Comparison of ENCODE assay signal across 12 cellular contexts in the genomic region with DNA sequence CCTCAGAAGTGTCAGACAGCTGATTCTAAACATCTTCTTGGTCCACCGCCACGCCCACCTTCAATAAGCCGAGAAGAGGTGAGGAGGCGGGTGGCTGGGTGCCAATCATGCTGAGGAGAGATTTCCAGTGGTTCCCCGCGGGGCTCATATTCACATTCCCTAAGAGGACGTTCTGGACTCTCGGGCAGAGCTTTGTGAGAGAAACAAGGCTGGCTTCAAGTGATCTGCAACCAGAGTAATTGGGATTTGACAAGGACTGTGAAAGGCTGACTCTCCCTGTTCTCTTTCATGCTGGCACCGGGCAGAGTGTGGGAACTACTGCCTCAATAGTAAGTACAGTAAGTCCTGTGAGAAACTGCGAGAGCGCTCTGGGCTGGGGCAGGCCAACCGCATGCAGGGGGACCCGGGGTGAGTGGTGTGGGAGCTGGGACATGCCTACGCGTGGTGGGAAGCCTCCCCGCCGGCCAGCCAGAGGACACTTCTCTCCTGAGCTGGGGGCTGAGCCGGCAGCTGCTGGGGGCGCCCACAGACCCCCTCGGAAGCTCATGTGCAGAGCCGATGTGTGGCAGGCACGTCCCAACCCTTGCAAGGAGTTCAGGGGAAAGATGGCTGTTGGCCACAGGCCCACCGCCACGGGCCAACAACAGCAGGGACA.
DNase-seq lines count a peak whose midpoint lies in the region; ATAC-seq and TF ChIP-seq lines count a peak whose summit lies in the region.
"Had no signal": no experiment of that assay in that cellular context is flagged by ENCODE, and none has a peak within 500 bp of the region (broad histone marks: within the 10 kb centered on the region; RNA-seq: fewer than 3 reads in every experiment).

No MANE protein-coding gene starts in this region.

- H3K4me3 ChIP-seq in fibroblast of mammary gland (ENCODE audit: control insufficient read depth, low read depth, low read length) (peak overlapping the region; percentile 68), retinal pigment epithelial cell (ENCODE audit: low read length) (peak overlapping the region; percentile 3)
- H3K4me3 ChIP-seq: right lobe of liver had no signal

- DNase-seq in DMS114 treated with DMSO at 0.1 percent for 48 hours (lab: John Stamatoyannopoulos, UW; ENCODE audit: unreplicated experiment) (peak; percentile 14), NCI-H69 (lab: John Stamatoyannopoulos, UW) (peak; percentile 23), fibroblast of mammary gland (ENCODE audit: low read depth) (peak; percentile 66), retinal pigment epithelial cell (ENCODE audit: low read depth) (no peak), hippocampal formation (lab: John Stamatoyannopoulos, UW) (no peak), HCEC 1CT (no peak)
- no peak for DNase-seq in stimulated activated CD4-positive, alpha-beta T cell treated with anti-CD3 and anti-CD28 coated beads, Interleukin-4, amount 100 ng/mL, for 1 hour
- DNase-seq: NCI-H1092 treated with DMSO at 0.1 percent for 48 hours; right lobe of liver; stimulated activated CD8-positive, alpha-beta memory T cell treated with anti-CD3 and anti-CD28 coated beads, Interleukin-4, amount 100 ng/mL, for 48 hours had no signal

- ATAC-seq in GM18868 (IDR thresholded peaks at IDR 0.05; ENCODE audit: unreplicated experiment): no peak
- ATAC-seq: HCT116, right lobe of liver had no signal

- TF ChIP-seq CTCF in fibroblast of mammary gland (conservative IDR thresholded peaks at IDR 0.05; ENCODE audit: control insufficient read depth, insufficient read depth, low read depth, low read length) (no peak), retinal pigment epithelial cell (conservative IDR thresholded peaks at IDR 0.05; ENCODE audit: low read depth, low read length) (no peak)

Comparison
In these comparisons a context has a peak if more than half of its experiments do, and no peak if none do; other contexts are left out.
1. DNase-seq: peak in DMS114 treated with DMSO at 0.1 percent for 48 hours (single experiment), NCI-H69 (single experiment) and fibroblast of mammary gland (single experiment); none in retinal pigment epithelial cell (single experiment), stimulated activated CD4-positive, alpha-beta T cell treated with anti-CD3 and anti-CD28 coated beads, Interleukin-4, amount 100 ng/mL, for 1 hour (single experiment), hippocampal formation (0 of 2) and HCEC 1CT (single experiment).